Comparison of ENCODE assay signal across 29 cellular contexts in the genomic region with DNA sequence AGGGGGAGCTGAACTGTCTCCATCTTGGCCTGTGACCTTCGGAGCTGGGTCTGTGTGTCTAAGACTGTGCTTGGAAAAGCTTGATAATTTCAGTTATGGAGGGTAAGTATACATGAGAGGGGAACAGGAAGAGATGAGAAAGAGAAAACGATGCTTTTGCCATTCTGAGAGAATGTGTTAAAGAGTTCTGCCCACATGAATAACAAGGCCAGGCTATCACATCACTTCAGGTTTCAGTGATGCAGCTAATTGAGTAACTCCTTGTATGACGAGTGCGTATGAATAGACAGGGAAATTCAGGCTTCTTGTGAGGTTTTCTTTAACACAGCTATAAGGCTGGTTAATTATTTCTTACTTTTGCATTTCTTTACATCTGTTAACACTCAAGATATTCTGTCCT.
"Had no signal": no experiment of that assay in that cellular context is flagged by ENCODE, and none has a peak within 500 bp of the region (broad histone marks: within the 10 kb centered on the region; RNA-seq: fewer than 3 reads in every experiment).

No MANE protein-coding gene starts in this region.

- H2AFZ ChIP-seq: neural progenitor cell had no signal

- H3K36me3 ChIP-seq: brain microvascular endothelial cell, esophagus muscularis mucosa, heart left ventricle, neural progenitor cell, thoracic aorta, WERI-Rb-1 had no signal

- H3K27ac ChIP-seq: brain microvascular endothelial cell, esophagus muscularis mucosa, foreskin keratinocyte, heart left ventricle, neural progenitor cell, thoracic aorta, WERI-Rb-1 had no signal

- H3K27me3 ChIP-seq: brain microvascular endothelial cell, esophagus muscularis mucosa, foreskin keratinocyte, heart left ventricle, neural progenitor cell had no signal

- FAIRE-seq: astrocyte, endothelial cell of umbilical vein, kidney, TTC549, urothelium cell line had no signal

- H3K9me3 ChIP-seq: esophagus muscularis mucosa, heart left ventricle, thoracic aorta had no signal

- H3K4me3 ChIP-seq: esophagus muscularis mucosa, heart left ventricle, neural progenitor cell, thoracic aorta had no signal

- H3K9ac ChIP-seq: neural progenitor cell had no signal

- ATAC-seq: activated CD8-positive, alpha-beta memory T cell treated with anti-CD3 and anti-CD28 coated beads, Interleukin-2, amount 10 ng/mL, durations not matched to agents 7 days and 5 days; foreskin keratinocyte; heart left ventricle; right cardiac atrium had no signal

- H3K4me1 ChIP-seq: esophagus muscularis mucosa, heart left ventricle, neural progenitor cell had no signal

- DNase-seq: activated CD4-positive, alpha-beta memory T cell treated with anti-CD3 and anti-CD28 coated beads, Interleukin-2, amount 10 ng/mL, durations not matched to agents 7 days and 5 days; activated CD4-positive, alpha-beta T cell treated with anti-CD3 and anti-CD28 coated beads, Interleukin-2, amount 10 ng/mL, durations not matched to agents 7 days and 5 days; activated CD4-positive, CD25-positive, alpha-beta regulatory T cell treated with anti-CD3 and anti-CD28 coated beads, Interleukin-2, amount 50 U/mL, for 72 hours; activated CD8-positive, alpha-beta memory T cell treated with anti-CD3 and anti-CD28 coated beads, Interleukin-2, amount 10 ng/mL, durations not matched to agents 7 days and 5 days; activated naive CD4-positive, alpha-beta T cell treated with Interleukin-2 at 50 U/mL for 16 hours; activated naive CD8-positive, alpha-beta T cell treated with anti-CD3 and anti-CD28 coated beads for 36 hours; activated T-cell treated with anti-CD3 and anti-CD28 coated beads, Interleukin-2, amount 50 U/mL, for 48 hours; brain microvascular endothelial cell; caudate nucleus; foreskin keratinocyte; heart left ventricle; hypothalamus; immature natural killer cell; kidney; natural killer cell; occipital lobe; right cardiac atrium; stimulated activated CD4-positive, alpha-beta T cell treated with anti-CD3 and anti-CD28 coated beads, Interleukin-15, amount 100 ng/mL, for 24 hours; stimulated activated CD4-positive, alpha-beta T cell treated with anti-CD3 and anti-CD28 coated beads, Interleukin-2, amount 100 ng/mL, for 24 hours; stimulated activated naive CD4-positive, alpha-beta T cell treated with Interleukin-2 at 50 U/mL for 16 hours; trophoblast cell; WERI-Rb-1 had no signal

- H3K4me2 ChIP-seq: neural progenitor cell had no signal
